ENCODE assay signal across 25 cellular contexts in genomic region chr6:12929678-12930077, GRCh38.
"Had no signal": no experiment of that assay in that cellular context is flagged by ENCODE, and none has a peak within 500 bp of the region (broad histone marks: within the 10 kb centered on the region; RNA-seq: fewer than 3 reads in every experiment).

No MANE protein-coding gene starts in this region.

- DNase-seq: activated CD4-positive, alpha-beta memory T cell treated with anti-CD3 and anti-CD28 coated beads for 36 hours; activated CD4-positive, alpha-beta T cell treated with anti-CD3 and anti-CD28 coated beads for 4 hours; activated CD4-positive, alpha-beta T cell treated with anti-CD3 and anti-CD28 coated beads, Interleukin-2, amount 50 U/mL, for 1 hour; activated CD4-positive, CD25-positive, alpha-beta regulatory T cell treated with anti-CD3 and anti-CD28 coated beads, Interleukin-2, amount 50 U/mL, for 72 hours; activated CD8-positive, alpha-beta memory T cell treated with anti-CD3 and anti-CD28 coated beads, Interleukin-2, amount 50 U/mL, for 4 hours; activated gamma-delta T cell treated with Interleukin-2 at 50 U/mL for 16 hours; activated naive CD4-positive, alpha-beta T cell treated with anti-CD3 and anti-CD28 coated beads for 36 hours; activated naive CD8-positive, alpha-beta T cell treated with anti-CD3 and anti-CD28 coated beads, Interleukin-2, amount 50 U/mL, for 24 hours; activated T-cell treated with anti-CD3 and anti-CD28 coated beads for 4 hours; activated T-cell treated with anti-CD3 and anti-CD28 coated beads, Interleukin-2, amount 50 U/mL, for 4 hours; anterior cingulate cortex; central memory CD4-positive, alpha-beta T cell; MM.1S; NCI-H1105; NCI-H1436; NCI-H1694; NCI-H1930; NCI-H2081 treated with DMSO at 0.1 percent for 48 hours; NCI-H345; NCI-H524 treated with DMSO at 0.1 percent for 48 hours; PC-3; Peyer's patch; RPMI8226; SHP77 treated with DMSO at 0.1 percent for 48 hours; SK-N-SH had no signal
